In the genomic region with DNA sequence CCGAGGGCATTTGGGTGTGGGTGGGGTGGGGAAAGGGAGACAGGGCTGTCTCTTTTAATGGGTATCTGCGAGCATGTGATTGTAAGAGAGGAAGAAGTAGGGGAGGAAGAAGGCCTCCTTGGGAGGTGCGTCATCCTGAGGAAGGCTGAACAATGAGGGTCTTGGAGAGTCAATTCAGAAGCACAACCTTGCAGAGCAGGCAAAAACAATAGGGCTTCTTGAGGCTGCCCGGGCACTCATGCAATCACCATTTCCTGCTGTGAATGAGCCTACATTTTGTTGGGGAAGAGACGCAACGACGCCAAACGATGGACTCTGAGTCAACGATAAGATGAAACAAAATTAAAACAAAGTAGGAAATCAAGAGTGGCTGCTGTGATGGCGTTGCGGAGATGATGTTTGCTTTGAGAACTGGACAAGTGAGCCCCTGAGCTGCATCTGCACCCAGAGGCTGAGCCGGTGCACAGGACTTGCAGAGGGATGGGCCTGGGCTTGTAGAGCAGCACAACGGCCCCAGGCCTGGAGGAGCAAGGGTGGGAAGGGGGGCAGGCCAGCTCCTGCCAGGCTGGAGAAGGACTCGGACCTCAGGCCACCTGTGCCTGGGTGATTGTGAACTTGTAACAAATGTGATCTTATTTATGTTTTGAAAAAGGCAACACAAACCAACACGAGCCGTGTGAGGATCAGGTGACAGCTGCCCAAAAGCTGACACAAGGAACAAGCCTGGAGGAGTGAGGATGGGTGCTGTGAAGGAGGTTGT, we compare ENCODE assay signal across 1 cellular context.
TF ChIP-seq lines count a peak whose summit lies in the region.

No MANE protein-coding gene starts in this region.

TF ChIP-seq in GM23338, 12 proteins besides CTCF, POLR2A, EP300 and RAD21 (continued from another document):
- TF ChIP-seq, protein P1, sequence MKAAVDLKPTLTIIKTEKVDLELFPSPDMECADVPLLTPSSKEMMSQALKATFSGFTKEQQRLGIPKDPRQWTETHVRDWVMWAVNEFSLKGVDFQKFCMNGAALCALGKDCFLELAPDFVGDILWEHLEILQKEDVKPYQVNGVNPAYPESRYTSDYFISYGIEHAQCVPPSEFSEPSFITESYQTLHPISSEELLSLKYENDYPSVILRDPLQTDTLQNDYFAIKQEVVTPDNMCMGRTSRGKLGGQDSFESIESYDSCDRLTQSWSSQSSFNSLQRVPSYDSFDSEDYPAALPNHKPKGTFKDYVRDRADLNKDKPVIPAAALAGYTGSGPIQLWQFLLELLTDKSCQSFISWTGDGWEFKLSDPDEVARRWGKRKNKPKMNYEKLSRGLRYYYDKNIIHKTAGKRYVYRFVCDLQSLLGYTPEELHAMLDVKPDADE (IDR thresholded peaks at IDR 0.05) = no peak
